10 cellular contexts compared by ENCODE assay signal in genomic region chr7:156607332-156608175, GRCh38. TPM values are rescaled to one million over a fixed set of nuclear protein-coding genes. Genes with fewer than 3 reads are reported as not detected.
DNase-seq lines count a peak whose midpoint lies in the region; ATAC-seq lines count a peak whose summit lies in the region.
"Had no signal": no experiment of that assay in that cellular context is flagged by ENCODE, and none has a peak within 500 bp of the region (broad histone marks: within the 10 kb centered on the region; RNA-seq: fewer than 3 reads in every experiment).

No MANE protein-coding gene starts in this region.

- H3K4me2 ChIP-seq in GM23248 (ENCODE audit: unreplicated experiment), result peak overlapping the region; percentile 64

- peaks cover 3% of the 10 kb centered on the region; the same call in 1 of the 2 replicates for H3K27me3 ChIP-seq in GM23248 (replicated peaks; ENCODE audit: insufficient read depth)
- peaks cover 4% of the 10 kb centered on the region for H3K27me3 ChIP-seq in adipocyte (replicated peaks; ENCODE audit: control insufficient read depth, insufficient read depth, low read length)

- H3K79me2 ChIP-seq in GM23248 (ENCODE audit: insufficient read depth), result no peaks in the 10 kb centered on the region

- no peaks in the 10 kb centered on the region for H3K9me2 ChIP-seq in GM23248 (ENCODE audit: insufficient read depth)

- no peaks in the 10 kb centered on the region for H3K4me1 ChIP-seq in GM23248 (ENCODE audit: insufficient read depth)
- no peaks in the 10 kb centered on the region for H3K4me1 ChIP-seq in adipocyte (ENCODE audit: control insufficient read depth, insufficient read depth, low read length)

- H3K4me3 Mint-ChIP-seq in stimulated activated naive B cell treated with anti-CD40 and anti-IgM and Interleukin-4, amounts not matched to agents 10 μg/mL and 1 μg/mL and 100 μg/mL, for 72 hours, result peak overlapping the region; percentile 79 to 88

- no peaks in the 10 kb centered on the region for H3F3A ChIP-seq in GM23248 (ENCODE audit: insufficient read depth)

- H3K4me1 Mint-ChIP-seq in stimulated activated naive B cell treated with anti-CD40 and anti-IgM and Interleukin-4, amounts not matched to agents 10 μg/mL and 1 μg/mL and 100 μg/mL, for 72 hours, result peaks cover 2 to 12% of the 10 kb centered on the region in 2 donors

- in situ Hi-C loops in GM23248 (cut with MboI), result no loop called here

- H3K9ac ChIP-seq in GM23248 (no peak overlapping the region), adipocyte (ENCODE audit: low read length) (peak overlapping the region; percentile 51)

- no peaks in the 10 kb centered on the region for H3K9me3 Mint-ChIP-seq in stimulated activated naive B cell treated with anti-CD40 and anti-IgM and Interleukin-4, amounts not matched to agents 10 μg/mL and 1 μg/mL and 100 μg/mL, for 72 hours

- peaks cover 0 to 2% of the 10 kb centered on the region in 2 donors for H3K36me3 Mint-ChIP-seq in stimulated activated naive B cell treated with anti-CD40 and anti-IgM and Interleukin-4, amounts not matched to agents 10 μg/mL and 1 μg/mL and 100 μg/mL, for 72 hours

- H3K4me3 ChIP-seq in GM23248 (peak overlapping the region; percentile 62), adipocyte (ENCODE audit: low read length) (peak overlapping the region; percentile 78)

- no peak overlapping the region for H3K27ac Mint-ChIP-seq in stimulated activated naive B cell treated with anti-CD40 and anti-IgM and Interleukin-4, amounts not matched to agents 10 μg/mL and 1 μg/mL and 100 μg/mL, for 72 hours

- peak; percentile 19 to 36 for ATAC-seq in stimulated activated naive B cell treated with anti-CD40 and anti-IgM and Interleukin-4, amounts not matched to agents 10 μg/mL and 1 μg/mL and 100 μg/mL, for 72 hours (replicated peaks)
- ATAC-seq in HG02798 (IDR thresholded peaks at IDR 0.05; ENCODE audit: poor library complexity, unreplicated experiment), result no peak
- ATAC-seq in HG03045 (IDR thresholded peaks at IDR 0.05; ENCODE audit: unreplicated experiment), result no peak

- H3K36me3 ChIP-seq in GM23248 (ENCODE audit: low read depth) (no peaks in the 10 kb centered on the region), adipocyte (ENCODE audit: control insufficient read depth, insufficient read depth, low read length, severe bottlenecking) (no peaks in the 10 kb centered on the region)

- 6 to 8% methylated on average over 49 to 65 of the region's 84 CpGs for WGBS in GM23248 (ENCODE audit: low coverage in 1 of 2, low lambda C conversion rate in 2 of 2, missing lambda C conversion rate in 2 of 2), 2 experiments

- DNase-seq in GM23248, result peak; percentile 29
- peak; percentile 19 for DNase-seq in adipocyte (ENCODE audit: low read depth)
- DNase-seq in iris pigment epithelial cell (ENCODE audit: low read depth), result peak; percentile 12
- no peak for DNase-seq in stimulated activated naive B cell treated with anti-CD40 and anti-IgM and Interleukin-4, amounts not matched to agents 10 μg/mL and 1 μg/mL and 100 μg/mL, for 72 hours
- no peak for DNase-seq in NCI-H82 treated with DMSO at 0.1 percent for 48 hours (lab: John Stamatoyannopoulos, UW; ENCODE audit: unreplicated experiment)
- DNase-seq: HCEC 1CT, NCI-H748 treated with DMSO at 0.1 percent for 48 hours had no signal

- peak overlapping the region; percentile 63; the same call in 1 of the 2 replicates for H2AFZ ChIP-seq in GM23248

- H4K20me1 ChIP-seq in GM23248 (ENCODE audit: insufficient read depth), result no peaks in the 10 kb centered on the region

- no peaks in the 10 kb centered on the region for H3K9me3 ChIP-seq in GM23248 (ENCODE audit: low read depth)
- H3K9me3 ChIP-seq in adipocyte (ENCODE audit: control insufficient read depth, low read length), result no peaks in the 10 kb centered on the region

- H3K27ac ChIP-seq in GM23248, result no peak overlapping the region

- peaks cover 45 to 62% of the 10 kb centered on the region in 2 donors for H3K27me3 Mint-ChIP-seq in stimulated activated naive B cell treated with anti-CD40 and anti-IgM and Interleukin-4, amounts not matched to agents 10 μg/mL and 1 μg/mL and 100 μg/mL, for 72 hours

RNA-seq across cellular contexts. Expression of gene RNF32, which starts 33.0 kb away (rescaled TPM):
- 1.1 TPM in 2 replicates for total RNA-seq in GM23248 (2014; rRNA removed; shearing (Covaris generic))
- polyA plus RNA-seq in GM23248 (2016; fragmentation: Nextera tagmentation; extraction: Ambion mirVana), result 1.8 and 2.4 TPM in 2 replicates
- total RNA-seq: mesenteric fat pad had no signal

Comparison
In these comparisons a context has a peak if more than half of its experiments do, and no peak if none do; other contexts are left out.
1. DNase-seq: peak in GM23248 (single experiment), adipocyte (single experiment) and iris pigment epithelial cell (single experiment); none in stimulated activated naive B cell treated with anti-CD40 and anti-IgM and Interleukin-4, amounts not matched to agents 10 μg/mL and 1 μg/mL and 100 μg/mL, for 72 hours (single experiment) and NCI-H82 treated with DMSO at 0.1 percent for 48 hours (single experiment).
2. ATAC-seq: peak in stimulated activated naive B cell treated with anti-CD40 and anti-IgM and Interleukin-4, amounts not matched to agents 10 μg/mL and 1 μg/mL and 100 μg/mL, for 72 hours (2 of 2); none in HG02798 (single experiment) and HG03045 (single experiment).